In genomic region chr3:152405915-152406802, GRCh38 we compare ENCODE assay signal across 8 cellular contexts.
DNase-seq lines count a peak whose midpoint lies in the region; ATAC-seq, FAIRE-seq and TF ChIP-seq lines count a peak whose summit lies in the region.

No MANE protein-coding gene starts in this region.

- H3K36me3 ChIP-seq in Peyer's patch (no peaks in the 10 kb centered on the region), skeletal muscle satellite cell (ENCODE audit: insufficient read depth, low read length) (no peaks in the 10 kb centered on the region)

- peak overlapping the region; percentile 79 for H3K9ac ChIP-seq in skeletal muscle satellite cell (ENCODE audit: low read depth, low read length)

- TF ChIP-seq CTCF in Peyer's patch (IDR thresholded peaks at IDR 0.05) (no peak), fibroblast of pulmonary artery (IDR thresholded peaks at IDR 0.05; ENCODE audit: low read length, missing control alignments) (no peak)

- H3K27me3 ChIP-seq in Peyer's patch (no peaks in the 10 kb centered on the region), skeletal muscle satellite cell (ENCODE audit: control insufficient read depth, insufficient read depth, low read length) (no peaks in the 10 kb centered on the region)

- TF ChIP-seq POLR2A in H54 (IDR thresholded peaks at IDR 0.05; ENCODE audit: low read depth, low read length) (no peak), Peyer's patch (IDR thresholded peaks at IDR 0.05) (no peak)

- DNase-seq in H54 (ENCODE audit: insufficient read length, low spot score) (no peak), Peyer's patch (no peak), fibroblast of pulmonary artery (ENCODE audit: low read depth) (peak; percentile 96), cerebellar cortex (ENCODE audit: low spot score) (no peak)

- FAIRE-seq in H54 (lab: Jason Lieb, UNC): peak; percentile 65

- peak overlapping the region in 1 of 4 donors; percentile 13 for H3K4me3 ChIP-seq in Peyer's patch
- peak overlapping the region; percentile 40 for H3K4me3 ChIP-seq in fibroblast of pulmonary artery (replicated peaks; ENCODE audit: low read depth, low read length)
- H3K4me3 ChIP-seq in skeletal muscle satellite cell (ENCODE audit: low read length): peak overlapping the region; percentile 53

- H3K4me1 ChIP-seq in Peyer's patch (peaks cover 0 to 38% (median 3%) of the 10 kb centered on the region in 4 donors), skeletal muscle satellite cell (ENCODE audit: control insufficient read depth, insufficient read depth, low read length) (peaks cover 46% of the 10 kb centered on the region)

- peak overlapping the region; percentile 39 to 73 (median 52) for H3K27ac ChIP-seq in Peyer's patch

- no peak for ATAC-seq in GM18517 (IDR thresholded peaks at IDR 0.05; ENCODE audit: unreplicated experiment)
- no peak for ATAC-seq in GM19452 (IDR thresholded peaks at IDR 0.05; ENCODE audit: unreplicated experiment)
- ATAC-seq in GM21526 (IDR thresholded peaks at IDR 0.05; ENCODE audit: low FRiP score, unreplicated experiment): no peak

- peak overlapping the region; percentile 77 for H3K4me2 ChIP-seq in skeletal muscle satellite cell (ENCODE audit: low read length)

- H3K9me3 ChIP-seq in Peyer's patch (no peaks in the 10 kb centered on the region), skeletal muscle satellite cell (replicated peaks; ENCODE audit: low read length) (no peaks in the 10 kb centered on the region)
